ENCODE assay signal across 8 cellular contexts in the genomic region with DNA sequence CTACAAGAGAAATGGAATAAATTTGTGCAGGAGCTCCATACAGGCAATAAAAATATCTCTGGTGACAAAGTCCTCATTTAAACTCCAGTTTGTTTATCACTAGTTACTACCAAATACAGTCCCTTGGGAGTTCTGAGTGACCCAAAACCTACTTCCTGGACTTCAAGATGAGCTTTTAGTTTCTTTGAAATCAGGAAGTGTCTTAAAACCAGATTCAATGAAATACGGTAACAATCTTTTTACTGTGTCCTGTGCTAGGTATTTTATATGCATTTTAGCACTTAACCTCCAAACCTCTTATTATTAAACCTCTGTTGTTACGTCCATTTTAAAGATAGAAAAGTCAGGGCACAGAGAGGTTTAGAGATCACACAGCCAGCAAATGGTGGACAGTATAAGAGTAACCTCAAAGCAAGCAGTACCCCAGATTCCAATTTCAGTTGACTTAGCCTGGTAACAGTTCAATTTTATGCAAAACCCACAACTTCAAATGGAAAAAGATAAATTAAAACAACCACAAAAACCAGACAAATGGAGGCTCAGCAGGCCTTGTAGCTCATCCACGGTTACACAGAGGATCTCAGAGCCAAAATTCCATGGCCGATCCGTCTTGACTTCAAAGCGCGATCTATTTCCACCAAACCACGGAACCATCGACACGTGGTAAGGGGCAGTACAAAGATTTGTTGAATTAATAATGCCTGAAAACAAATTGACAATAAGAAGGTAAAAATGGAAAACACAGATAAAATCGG. TPM values are rescaled to one million over a fixed set of nuclear protein-coding genes. Genes with fewer than 3 reads are reported as not detected.
A peak's percentile ranks its signal among the peaks of the same experiment; 100 is the strongest.
DNase-seq lines count a peak whose midpoint lies in the region; ATAC-seq and TF ChIP-seq lines count a peak whose summit lies in the region.

No MANE protein-coding gene starts in this region.

- H3K4me1 ChIP-seq in sigmoid colon, result peaks cover 0 to 43% (median 34%) of the 10 kb centered on the region in 4 donors

- H3K36me3 ChIP-seq in sigmoid colon, result peaks cover 0 to 8% (median 0%) of the 10 kb centered on the region in 4 donors

- DNase-seq in G401 (ENCODE audit: low spot score) (peak; percentile 41), LNCaP clone FGC (ENCODE audit: low read depth) (no peak), germinal center (ENCODE audit: low spot score) (peak; percentile 45), sigmoid colon (peak; percentile 55), NCI-H1436 treated with DMSO at 0.1 percent for 48 hours (lab: John Stamatoyannopoulos, UW) (no peak)
- peak; percentile 10 for DNase-seq in activated effector memory CD4-positive, alpha-beta T cell treated with Interleukin-2 at 50 U/mL for 16 hours

- TF ChIP-seq EP300 in sigmoid colon (IDR thresholded peaks at IDR 0.05), result no peak

- ATAC-seq in GM19328 (IDR thresholded peaks at IDR 0.05; ENCODE audit: unreplicated experiment), result no peak
- ATAC-seq in GM19452 (IDR thresholded peaks at IDR 0.05; ENCODE audit: unreplicated experiment), result no peak

- TF ChIP-seq CTCF in LNCaP clone FGC (IDR thresholded peaks at IDR 0.05; ENCODE audit: control insufficient read depth, extremely low read depth, insufficient read depth), result no peak
- TF ChIP-seq CTCF in sigmoid colon (IDR thresholded peaks at IDR 0.05), result no peak

- H3K4me3 ChIP-seq in LNCaP clone FGC (ENCODE audit: low read depth, low read length) (peak overlapping the region; percentile 81), sigmoid colon (peak overlapping the region; percentile 67 to 98 (median 77))

- in situ Hi-C loops in G401 (cut with HindIII; ENCODE audit: low sequenced_read_pairs), result no loop called here

- no peak for TF ChIP-seq POLR2A in sigmoid colon (IDR thresholded peaks at IDR 0.05)

- peak overlapping the region; percentile 96 to 97 (median 97) for H3K27ac ChIP-seq in sigmoid colon

- intact Hi-C loops in sigmoid colon (cut with DNase I), result loop anchor here (1.0 to 2.0 kb wide), 2 partner anchors 64 to 165 kb away; a partner anchor contains a TSS

- H3K9me3 ChIP-seq in sigmoid colon, result no peaks in the 10 kb centered on the region

- 1 to 3% methylated on average over 11 of the region's 11 CpGs for WGBS in sigmoid colon, 2 donors

- no peaks in the 10 kb centered on the region for H3K27me3 ChIP-seq in sigmoid colon

RNA-seq across cellular contexts. Expression of a gene that starts 1.3 kb away (rescaled TPM):
- total RNA-seq in G401 (2014; rRNA removed; shearing (Covaris generic)), result 53.3 and 133 TPM in 2 replicates
- total RNA-seq in sigmoid colon, result 10 to 100 TPM; 35.7 to 64.5 (median 39.6) TPM
- 10 to 100 TPM; 44.6 to 73.1 (median 64.3) TPM for polyA plus RNA-seq in sigmoid colon

Comparison
In these comparisons a context has a peak if more than half of its experiments do, and no peak if none do; other contexts are left out.
1. DNase-seq: peak in G401 (single experiment), activated effector memory CD4-positive, alpha-beta T cell treated with Interleukin-2 at 50 U/mL for 16 hours (single experiment), germinal center (single experiment) and sigmoid colon (single experiment); none in LNCaP clone FGC (single experiment) and NCI-H1436 treated with DMSO at 0.1 percent for 48 hours (single experiment).